In the genomic region with DNA sequence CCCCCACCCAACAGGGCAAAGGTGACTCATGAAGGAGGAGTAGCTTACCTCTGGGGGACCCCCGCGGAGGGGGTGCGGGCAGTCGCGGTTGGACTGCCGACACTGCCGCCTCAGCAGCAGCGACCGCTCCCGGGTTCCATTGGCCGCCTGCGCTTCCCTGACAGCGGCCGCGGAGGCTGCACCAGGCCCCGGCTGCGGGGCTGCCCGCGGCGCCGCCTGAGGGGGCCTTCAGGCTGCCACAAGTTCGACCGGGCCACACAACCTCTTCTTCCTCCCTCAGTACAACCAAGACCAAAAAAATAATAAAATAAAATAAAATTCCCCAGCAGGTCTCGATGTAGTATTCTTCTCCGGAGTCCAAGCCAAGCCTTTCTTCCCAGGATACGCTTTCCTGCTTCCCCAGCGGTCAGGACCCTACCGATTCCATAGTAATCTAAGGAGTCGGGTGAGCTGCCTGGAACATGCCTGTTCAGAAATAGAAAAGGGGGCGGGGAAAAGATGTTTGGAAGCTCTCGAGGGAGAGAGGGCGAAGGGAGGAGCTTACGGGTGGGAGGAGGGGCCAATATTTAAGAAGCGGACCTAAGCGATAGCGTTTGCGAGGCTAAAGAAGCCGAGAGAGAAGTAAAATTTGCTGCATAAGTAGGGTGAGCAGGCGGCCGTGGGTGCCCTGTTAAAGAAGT, we compare ENCODE assay signal across 1 cellular context.
TF ChIP-seq lines count a peak whose summit lies in the region.

A gene (minus strand): TSS at position 194 of the 680 bp plus-strand sequence. CDS start 10,935 bp downstream, outside the sequence.

TF ChIP-seq in K562, 482 proteins besides CTCF, POLR2A, EP300 and RAD21 (continued from another document and continues in another):
- TF ChIP-seq, protein P1, sequence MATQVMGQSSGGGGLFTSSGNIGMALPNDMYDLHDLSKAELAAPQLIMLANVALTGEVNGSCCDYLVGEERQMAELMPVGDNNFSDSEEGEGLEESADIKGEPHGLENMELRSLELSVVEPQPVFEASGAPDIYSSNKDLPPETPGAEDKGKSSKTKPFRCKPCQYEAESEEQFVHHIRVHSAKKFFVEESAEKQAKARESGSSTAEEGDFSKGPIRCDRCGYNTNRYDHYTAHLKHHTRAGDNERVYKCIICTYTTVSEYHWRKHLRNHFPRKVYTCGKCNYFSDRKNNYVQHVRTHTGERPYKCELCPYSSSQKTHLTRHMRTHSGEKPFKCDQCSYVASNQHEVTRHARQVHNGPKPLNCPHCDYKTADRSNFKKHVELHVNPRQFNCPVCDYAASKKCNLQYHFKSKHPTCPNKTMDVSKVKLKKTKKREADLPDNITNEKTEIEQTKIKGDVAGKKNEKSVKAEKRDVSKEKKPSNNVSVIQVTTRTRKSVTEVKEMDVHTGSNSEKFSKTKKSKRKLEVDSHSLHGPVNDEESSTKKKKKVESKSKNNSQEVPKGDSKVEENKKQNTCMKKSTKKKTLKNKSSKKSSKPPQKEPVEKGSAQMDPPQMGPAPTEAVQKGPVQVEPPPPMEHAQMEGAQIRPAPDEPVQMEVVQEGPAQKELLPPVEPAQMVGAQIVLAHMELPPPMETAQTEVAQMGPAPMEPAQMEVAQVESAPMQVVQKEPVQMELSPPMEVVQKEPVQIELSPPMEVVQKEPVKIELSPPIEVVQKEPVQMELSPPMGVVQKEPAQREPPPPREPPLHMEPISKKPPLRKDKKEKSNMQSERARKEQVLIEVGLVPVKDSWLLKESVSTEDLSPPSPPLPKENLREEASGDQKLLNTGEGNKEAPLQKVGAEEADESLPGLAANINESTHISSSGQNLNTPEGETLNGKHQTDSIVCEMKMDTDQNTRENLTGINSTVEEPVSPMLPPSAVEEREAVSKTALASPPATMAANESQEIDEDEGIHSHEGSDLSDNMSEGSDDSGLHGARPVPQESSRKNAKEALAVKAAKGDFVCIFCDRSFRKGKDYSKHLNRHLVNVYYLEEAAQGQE (CRISPR knock-in tag; IDR thresholded peaks at IDR 0.05; ENCODE audit: low read depth) = no peak
- 0 out of 2 replicates have a peak, but pooled peaks have one; percentile 1 for TF ChIP-seq JUND (IDR thresholded peaks at IDR 0.05; ENCODE audit: borderline replicate concordance, low read depth, low read length)
- no peak for TF ChIP-seq JUND (tag; IDR thresholded peaks at IDR 0.05; ENCODE audit: borderline replicate concordance, low read depth, low read length)
- 0 out of 4 replicates have a peak, but pooled peaks of 1 of the 2 experiments have one; percentile 32 for TF ChIP-seq FOXK2 (conservative IDR thresholded peaks at IDR 0.05 in 1 of 2, IDR thresholded peaks at IDR 0.05 in 1 of 2; ENCODE audit: low read depth in 2 of 2)
- TF ChIP-seq NFYB (IDR thresholded peaks at IDR 0.05; ENCODE audit: extremely low read depth, insufficient read length) = no peak
- TF ChIP-seq RCOR1 (IDR thresholded peaks at IDR 0.05; ENCODE audit: borderline replicate concordance in 1 of 2, low read depth in 2 of 2, low read length in 2 of 2) = no peak
- TF ChIP-seq MXI1 (IDR thresholded peaks at IDR 0.05; ENCODE audit: low read depth, low read length) = peak; percentile 45; the same call in 1 of the 2 replicates
- TF ChIP-seq ZNF644 (tag; IDR thresholded peaks at IDR 0.05; ENCODE audit: low read depth) = no peak
- TF ChIP-seq, protein P2, sequence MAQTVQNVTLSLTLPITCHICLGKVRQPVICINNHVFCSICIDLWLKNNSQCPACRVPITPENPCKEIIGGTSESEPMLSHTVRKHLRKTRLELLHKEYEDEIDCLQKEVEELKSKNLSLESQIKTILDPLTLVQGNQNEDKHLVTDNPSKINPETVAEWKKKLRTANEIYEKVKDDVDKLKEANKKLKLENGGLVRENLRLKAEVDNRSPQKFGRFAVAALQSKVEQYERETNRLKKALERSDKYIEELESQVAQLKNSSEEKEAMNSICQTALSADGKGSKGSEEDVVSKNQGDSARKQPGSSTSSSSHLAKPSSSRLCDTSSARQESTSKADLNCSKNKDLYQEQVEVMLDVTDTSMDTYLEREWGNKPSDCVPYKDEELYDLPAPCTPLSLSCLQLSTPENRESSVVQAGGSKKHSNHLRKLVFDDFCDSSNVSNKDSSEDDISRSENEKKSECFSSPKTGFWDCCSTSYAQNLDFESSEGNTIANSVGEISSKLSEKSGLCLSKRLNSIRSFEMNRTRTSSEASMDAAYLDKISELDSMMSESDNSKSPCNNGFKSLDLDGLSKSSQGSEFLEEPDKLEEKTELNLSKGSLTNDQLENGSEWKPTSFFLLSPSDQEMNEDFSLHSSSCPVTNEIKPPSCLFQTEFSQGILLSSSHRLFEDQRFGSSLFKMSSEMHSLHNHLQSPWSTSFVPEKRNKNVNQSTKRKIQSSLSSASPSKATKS (CRISPR knock-in tag; IDR thresholded peaks at IDR 0.05) = no peak
- TF ChIP-seq XRCC3 (IDR thresholded peaks at IDR 0.05) = no peak
- TF ChIP-seq, protein P3, sequence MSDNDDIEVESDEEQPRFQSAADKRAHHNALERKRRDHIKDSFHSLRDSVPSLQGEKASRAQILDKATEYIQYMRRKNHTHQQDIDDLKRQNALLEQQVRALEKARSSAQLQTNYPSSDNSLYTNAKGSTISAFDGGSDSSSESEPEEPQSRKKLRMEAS (CRISPR knock-in tag; IDR thresholded peaks at IDR 0.05) = no peak
- peak; percentile 59; the same call in 1 of the 2 replicates for TF ChIP-seq PML (IDR thresholded peaks at IDR 0.05; ENCODE audit: low read length)
- TF ChIP-seq ZSCAN29 (IDR thresholded peaks at IDR 0.05) = no peak
- peak; percentile 60 for TF ChIP-seq RBBP5 (IDR thresholded peaks at IDR 0.05; ENCODE audit: borderline replicate concordance, insufficient read depth, low read length, poor library complexity, severe bottlenecking)
- TF ChIP-seq, protein P4, sequence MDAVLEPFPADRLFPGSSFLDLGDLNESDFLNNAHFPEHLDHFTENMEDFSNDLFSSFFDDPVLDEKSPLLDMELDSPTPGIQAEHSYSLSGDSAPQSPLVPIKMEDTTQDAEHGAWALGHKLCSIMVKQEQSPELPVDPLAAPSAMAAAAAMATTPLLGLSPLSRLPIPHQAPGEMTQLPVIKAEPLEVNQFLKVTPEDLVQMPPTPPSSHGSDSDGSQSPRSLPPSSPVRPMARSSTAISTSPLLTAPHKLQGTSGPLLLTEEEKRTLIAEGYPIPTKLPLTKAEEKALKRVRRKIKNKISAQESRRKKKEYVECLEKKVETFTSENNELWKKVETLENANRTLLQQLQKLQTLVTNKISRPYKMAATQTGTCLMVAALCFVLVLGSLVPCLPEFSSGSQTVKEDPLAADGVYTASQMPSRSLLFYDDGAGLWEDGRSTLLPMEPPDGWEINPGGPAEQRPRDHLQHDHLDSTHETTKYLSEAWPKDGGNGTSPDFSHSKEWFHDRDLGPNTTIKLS (IDR thresholded peaks at IDR 0.05; ENCODE audit: borderline replicate concordance, low read depth) = 0 out of 2 replicates have a peak, but pooled peaks have one; percentile 16
- TF ChIP-seq CREM (IDR thresholded peaks at IDR 0.05; ENCODE audit: low read depth) = no peak
- TF ChIP-seq POLR2AphosphoS2 (IDR thresholded peaks at IDR 0.05; ENCODE audit: low read length) = no peak
- 0 out of 2 replicates have a peak, but pooled peaks have one; percentile 31 for TF ChIP-seq TAL1 (IDR thresholded peaks at IDR 0.05)
- no peak for TF ChIP-seq SREBF2 (CRISPR knock-in tag; IDR thresholded peaks at IDR 0.05)
- peak; percentile 56 for TF ChIP-seq DACH1 (IDR thresholded peaks at IDR 0.05; ENCODE audit: partially characterized antibody)
- TF ChIP-seq, protein P5, sequence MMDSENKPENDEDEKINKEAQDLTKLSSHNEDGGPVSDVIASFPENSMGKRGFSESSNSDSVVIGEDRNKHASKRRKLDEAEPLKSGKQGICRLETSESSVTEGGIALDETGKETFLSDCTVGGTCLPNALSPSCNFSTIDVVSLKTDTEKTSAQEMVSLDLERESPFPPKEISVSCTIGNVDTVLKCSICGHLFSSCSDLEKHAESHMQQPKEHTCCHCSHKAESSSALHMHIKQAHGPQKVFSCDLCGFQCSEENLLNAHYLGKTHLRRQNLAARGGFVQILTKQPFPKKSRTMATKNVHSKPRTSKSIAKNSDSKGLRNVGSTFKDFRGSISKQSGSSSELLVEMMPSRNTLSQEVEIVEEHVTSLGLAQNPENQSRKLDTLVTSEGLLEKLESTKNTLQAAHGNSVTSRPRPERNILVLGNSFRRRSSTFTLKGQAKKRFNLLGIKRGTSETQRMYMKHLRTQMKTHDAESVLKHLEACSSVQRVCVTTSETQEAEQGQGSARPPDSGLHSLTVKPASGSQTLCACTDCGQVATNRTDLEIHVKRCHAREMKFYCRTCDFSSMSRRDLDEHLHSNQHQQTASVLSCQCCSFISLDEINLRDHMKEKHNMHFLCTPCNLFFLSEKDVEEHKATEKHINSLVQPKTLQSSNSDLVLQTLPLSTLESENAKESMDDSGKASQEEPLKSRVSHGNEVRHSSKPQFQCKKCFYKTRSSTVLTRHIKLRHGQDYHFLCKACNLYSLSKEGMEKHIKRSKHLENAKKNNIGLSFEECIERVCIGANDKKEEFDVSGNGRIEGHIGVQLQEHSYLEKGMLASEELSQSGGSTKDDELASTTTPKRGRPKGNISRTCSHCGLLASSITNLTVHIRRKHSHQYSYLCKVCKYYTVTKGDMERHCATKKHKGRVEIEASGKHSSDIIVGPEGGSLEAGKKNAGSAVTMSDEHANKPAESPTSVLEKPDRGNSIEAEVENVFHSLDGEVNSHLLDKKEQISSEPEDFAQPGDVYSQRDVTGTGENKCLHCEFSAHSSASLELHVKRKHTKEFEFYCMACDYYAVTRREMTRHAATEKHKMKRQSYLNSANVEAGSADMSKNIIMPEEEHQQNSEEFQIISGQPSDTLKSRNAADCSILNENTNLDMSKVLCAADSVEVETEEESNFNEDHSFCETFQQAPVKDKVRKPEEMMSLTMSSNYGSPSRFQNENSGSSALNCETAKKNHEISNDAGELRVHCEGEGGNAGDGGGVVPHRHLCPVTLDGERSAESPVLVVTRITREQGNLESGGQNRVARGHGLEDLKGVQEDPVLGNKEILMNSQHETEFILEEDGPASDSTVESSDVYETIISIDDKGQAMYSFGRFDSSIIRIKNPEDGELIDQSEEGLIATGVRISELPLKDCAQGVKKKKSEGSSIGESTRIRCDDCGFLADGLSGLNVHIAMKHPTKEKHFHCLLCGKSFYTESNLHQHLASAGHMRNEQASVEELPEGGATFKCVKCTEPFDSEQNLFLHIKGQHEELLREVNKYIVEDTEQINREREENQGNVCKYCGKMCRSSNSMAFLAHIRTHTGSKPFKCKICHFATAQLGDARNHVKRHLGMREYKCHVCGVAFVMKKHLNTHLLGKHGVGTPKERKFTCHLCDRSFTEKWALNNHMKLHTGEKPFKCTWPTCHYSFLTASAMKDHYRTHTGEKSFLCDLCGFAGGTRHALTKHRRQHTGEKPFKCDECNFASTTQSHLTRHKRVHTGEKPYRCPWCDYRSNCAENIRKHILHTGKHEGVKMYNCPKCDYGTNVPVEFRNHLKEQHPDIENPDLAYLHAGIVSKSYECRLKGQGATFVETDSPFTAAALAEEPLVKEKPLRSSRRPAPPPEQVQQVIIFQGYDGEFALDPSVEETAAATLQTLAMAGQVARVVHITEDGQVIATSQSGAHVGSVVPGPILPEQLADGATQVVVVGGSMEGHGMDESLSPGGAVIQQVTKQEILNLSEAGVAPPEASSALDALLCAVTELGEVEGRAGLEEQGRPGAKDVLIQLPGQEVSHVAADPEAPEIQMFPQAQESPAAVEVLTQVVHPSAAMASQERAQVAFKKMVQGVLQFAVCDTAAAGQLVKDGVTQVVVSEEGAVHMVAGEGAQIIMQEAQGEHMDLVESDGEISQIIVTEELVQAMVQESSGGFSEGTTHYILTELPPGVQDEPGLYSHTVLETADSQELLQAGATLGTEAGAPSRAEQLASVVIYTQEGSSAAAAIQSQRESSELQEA (IDR thresholded peaks at IDR 0.05; ENCODE audit: low read depth) = peak; percentile 88
- TF ChIP-seq RBM25 (IDR thresholded peaks at IDR 0.05; ENCODE audit: low read depth, low read length, severe bottlenecking) = no peak
- TF ChIP-seq ATF1 (CRISPR knock-in tag; IDR thresholded peaks at IDR 0.05) = no peak
- no peak for TF ChIP-seq ATF1 (tag; IDR thresholded peaks at IDR 0.05)
- no peak for TF ChIP-seq ZNF57 (CRISPR knock-in tag; IDR thresholded peaks at IDR 0.05)
- peak; percentile 45 for TF ChIP-seq SAP30 (IDR thresholded peaks at IDR 0.05; ENCODE audit: borderline replicate concordance, insufficient read depth, low read depth, low read length, poor library complexity, severe bottlenecking)
- TF ChIP-seq ATF7 (IDR thresholded peaks at IDR 0.05) = peak; percentile 43; the same call in 1 of the 2 replicates
- peak; percentile 77 for TF ChIP-seq SUPT5H (IDR thresholded peaks at IDR 0.05)
- TF ChIP-seq CREB1 (IDR thresholded peaks at IDR 0.05) = no peak
- no peak for TF ChIP-seq CREB1 (CRISPR knock-in tag; IDR thresholded peaks at IDR 0.05)
- TF ChIP-seq HNRNPL (IDR thresholded peaks at IDR 0.05; ENCODE audit: low read depth, low read length) = no peak
- TF ChIP-seq TARDBP (IDR thresholded peaks at IDR 0.05) = no peak
- TF ChIP-seq MTF1 (CRISPR knock-in tag; IDR thresholded peaks at IDR 0.05; ENCODE audit: borderline replicate concordance) = no peak
- peak in 1 of 2 experiments; percentile 79; a peak in 1 of 4 replicates for TF ChIP-seq ARNT (IDR thresholded peaks at IDR 0.05)
- TF ChIP-seq RBFOX2 (IDR thresholded peaks at IDR 0.05; ENCODE audit: low read depth, low read length) = peak; percentile 85
- TF ChIP-seq ZNF76 (CRISPR knock-in tag; IDR thresholded peaks at IDR 0.05; ENCODE audit: borderline replicate concordance) = no peak
- TF ChIP-seq, protein P6, sequence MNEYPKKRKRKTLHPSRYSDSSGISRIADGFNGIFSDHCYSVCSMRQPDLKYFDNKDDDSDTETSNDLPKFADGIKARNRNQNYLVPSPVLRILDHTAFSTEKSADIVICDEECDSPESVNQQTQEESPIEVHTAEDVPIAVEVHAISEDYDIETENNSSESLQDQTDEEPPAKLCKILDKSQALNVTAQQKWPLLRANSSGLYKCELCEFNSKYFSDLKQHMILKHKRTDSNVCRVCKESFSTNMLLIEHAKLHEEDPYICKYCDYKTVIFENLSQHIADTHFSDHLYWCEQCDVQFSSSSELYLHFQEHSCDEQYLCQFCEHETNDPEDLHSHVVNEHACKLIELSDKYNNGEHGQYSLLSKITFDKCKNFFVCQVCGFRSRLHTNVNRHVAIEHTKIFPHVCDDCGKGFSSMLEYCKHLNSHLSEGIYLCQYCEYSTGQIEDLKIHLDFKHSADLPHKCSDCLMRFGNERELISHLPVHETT (CRISPR knock-in tag; conservative IDR thresholded peaks at IDR 0.05 in 1 of 2, IDR thresholded peaks at IDR 0.05 in 1 of 2) = peak in 1 of 2 experiments; percentile 43; a peak in 2 of 4 replicates
- no peak for TF ChIP-seq ZNF184 (CRISPR knock-in tag; IDR thresholded peaks at IDR 0.05)
- no peak for TF ChIP-seq ZNF444 (CRISPR knock-in tag; IDR thresholded peaks at IDR 0.05)
- TF ChIP-seq CHD4 (IDR thresholded peaks at IDR 0.05; ENCODE audit: insufficient read depth, insufficient replicate concordance, low read depth, low read length, poor library complexity, severe bottlenecking) = no peak
- no peak for TF ChIP-seq SOX6 (IDR thresholded peaks at IDR 0.05)
- TF ChIP-seq HEY1 (CRISPR knock-in tag; IDR thresholded peaks at IDR 0.05; ENCODE audit: borderline replicate concordance) = no peak
- TF ChIP-seq NCOA4 (IDR thresholded peaks at IDR 0.05; ENCODE audit: partially characterized antibody) = no peak
- TF ChIP-seq, protein P7, sequence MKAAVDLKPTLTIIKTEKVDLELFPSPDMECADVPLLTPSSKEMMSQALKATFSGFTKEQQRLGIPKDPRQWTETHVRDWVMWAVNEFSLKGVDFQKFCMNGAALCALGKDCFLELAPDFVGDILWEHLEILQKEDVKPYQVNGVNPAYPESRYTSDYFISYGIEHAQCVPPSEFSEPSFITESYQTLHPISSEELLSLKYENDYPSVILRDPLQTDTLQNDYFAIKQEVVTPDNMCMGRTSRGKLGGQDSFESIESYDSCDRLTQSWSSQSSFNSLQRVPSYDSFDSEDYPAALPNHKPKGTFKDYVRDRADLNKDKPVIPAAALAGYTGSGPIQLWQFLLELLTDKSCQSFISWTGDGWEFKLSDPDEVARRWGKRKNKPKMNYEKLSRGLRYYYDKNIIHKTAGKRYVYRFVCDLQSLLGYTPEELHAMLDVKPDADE (conservative IDR thresholded peaks at IDR 0.05; ENCODE audit: control insufficient read depth, low read depth, low read length) = peak; percentile 52
